ENCODE assay signal across 1 cellular context in the genomic region with DNA sequence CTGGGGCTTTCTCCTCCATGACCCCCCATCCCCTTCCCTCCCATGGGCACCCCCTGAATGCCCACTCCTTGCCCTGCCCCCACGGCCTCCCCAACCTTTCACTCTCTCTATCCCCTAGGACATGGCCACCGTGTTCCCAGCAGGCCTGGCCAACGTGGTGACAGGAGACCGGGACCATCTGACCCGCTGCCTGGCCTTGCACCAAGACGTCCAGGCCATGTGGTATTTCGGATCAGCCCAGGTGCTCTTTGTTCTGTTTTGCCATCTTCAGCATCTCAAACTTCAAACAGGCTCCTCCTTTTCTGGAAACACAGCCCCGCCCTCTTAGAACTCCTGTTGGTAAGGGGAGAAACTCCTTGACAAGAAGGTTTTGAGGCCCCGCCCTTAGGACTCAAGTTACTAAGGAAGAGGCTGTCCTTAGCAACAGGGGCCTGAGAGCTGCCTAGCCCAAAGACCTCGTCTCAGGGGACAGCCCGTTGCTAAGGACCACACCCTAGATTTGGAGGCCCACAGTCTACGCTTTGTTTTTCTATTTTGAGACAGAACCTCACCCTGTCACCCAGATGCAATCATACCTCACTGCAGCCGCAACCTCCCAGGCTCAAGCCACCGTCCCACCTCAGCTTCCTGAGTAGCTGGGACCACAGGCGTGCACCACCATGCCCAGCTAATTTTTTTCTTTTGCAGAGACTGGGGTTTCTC.
TF ChIP-seq lines count a peak whose summit lies in the region.

No MANE protein-coding gene starts in this region.

TF ChIP-seq in GM12878, 131 proteins besides CTCF, POLR2A, EP300 and RAD21 (continued from another document):
- TF ChIP-seq, protein P1, sequence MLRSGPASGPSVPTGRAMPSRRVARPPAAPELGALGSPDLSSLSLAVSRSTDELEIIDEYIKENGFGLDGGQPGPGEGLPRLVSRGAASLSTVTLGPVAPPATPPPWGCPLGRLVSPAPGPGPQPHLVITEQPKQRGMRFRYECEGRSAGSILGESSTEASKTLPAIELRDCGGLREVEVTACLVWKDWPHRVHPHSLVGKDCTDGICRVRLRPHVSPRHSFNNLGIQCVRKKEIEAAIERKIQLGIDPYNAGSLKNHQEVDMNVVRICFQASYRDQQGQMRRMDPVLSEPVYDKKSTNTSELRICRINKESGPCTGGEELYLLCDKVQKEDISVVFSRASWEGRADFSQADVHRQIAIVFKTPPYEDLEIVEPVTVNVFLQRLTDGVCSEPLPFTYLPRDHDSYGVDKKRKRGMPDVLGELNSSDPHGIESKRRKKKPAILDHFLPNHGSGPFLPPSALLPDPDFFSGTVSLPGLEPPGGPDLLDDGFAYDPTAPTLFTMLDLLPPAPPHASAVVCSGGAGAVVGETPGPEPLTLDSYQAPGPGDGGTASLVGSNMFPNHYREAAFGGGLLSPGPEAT (IDR thresholded peaks at IDR 0.05; ENCODE audit: low read depth) = no peak
- no peak for TF ChIP-seq SRF (IDR thresholded peaks at IDR 0.05; ENCODE audit: low read depth in 2 of 2, low read length in 2 of 2)
- peak; percentile 69 for TF ChIP-seq SP1 (IDR thresholded peaks at IDR 0.05; ENCODE audit: low read depth, low read length)
- no peak for TF ChIP-seq DPF2 (IDR thresholded peaks at IDR 0.05)
- TF ChIP-seq IKZF2 (IDR thresholded peaks at IDR 0.05) = peak; percentile 71
- TF ChIP-seq HDGF (IDR thresholded peaks at IDR 0.05) = 0 out of 2 replicates have a peak, but pooled peaks have one; percentile 35
- TF ChIP-seq, protein P2, sequence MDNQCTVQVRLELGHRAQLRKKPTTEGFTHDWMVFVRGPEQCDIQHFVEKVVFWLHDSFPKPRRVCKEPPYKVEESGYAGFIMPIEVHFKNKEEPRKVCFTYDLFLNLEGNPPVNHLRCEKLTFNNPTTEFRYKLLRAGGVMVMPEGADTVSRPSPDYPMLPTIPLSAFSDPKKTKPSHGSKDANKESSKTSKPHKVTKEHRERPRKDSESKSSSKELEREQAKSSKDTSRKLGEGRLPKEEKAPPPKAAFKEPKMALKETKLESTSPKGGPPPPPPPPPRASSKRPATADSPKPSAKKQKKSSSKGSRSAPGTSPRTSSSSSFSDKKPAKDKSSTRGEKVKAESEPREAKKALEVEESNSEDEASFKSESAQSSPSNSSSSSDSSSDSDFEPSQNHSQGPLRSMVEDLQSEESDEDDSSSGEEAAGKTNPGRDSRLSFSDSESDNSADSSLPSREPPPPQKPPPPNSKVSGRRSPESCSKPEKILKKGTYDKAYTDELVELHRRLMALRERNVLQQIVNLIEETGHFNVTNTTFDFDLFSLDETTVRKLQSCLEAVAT (IDR thresholded peaks at IDR 0.05) = peak; percentile 70
- no peak for TF ChIP-seq SREBF2 (IDR thresholded peaks at IDR 0.05; ENCODE audit: low read length)
- no peak for TF ChIP-seq STAT3 (IDR thresholded peaks at IDR 0.05; ENCODE audit: low read depth, low read length)
- TF ChIP-seq NFIC (IDR thresholded peaks at IDR 0.05; ENCODE audit: low read depth, low read length) = peak; percentile 59; the same call in 1 of the 2 replicates
- peak; percentile 57 for TF ChIP-seq MXI1 (IDR thresholded peaks at IDR 0.05; ENCODE audit: low read depth, low read length)
- peak; percentile 54 for TF ChIP-seq IKZF1 (conservative IDR thresholded peaks at IDR 0.05)
- TF ChIP-seq, protein P3, sequence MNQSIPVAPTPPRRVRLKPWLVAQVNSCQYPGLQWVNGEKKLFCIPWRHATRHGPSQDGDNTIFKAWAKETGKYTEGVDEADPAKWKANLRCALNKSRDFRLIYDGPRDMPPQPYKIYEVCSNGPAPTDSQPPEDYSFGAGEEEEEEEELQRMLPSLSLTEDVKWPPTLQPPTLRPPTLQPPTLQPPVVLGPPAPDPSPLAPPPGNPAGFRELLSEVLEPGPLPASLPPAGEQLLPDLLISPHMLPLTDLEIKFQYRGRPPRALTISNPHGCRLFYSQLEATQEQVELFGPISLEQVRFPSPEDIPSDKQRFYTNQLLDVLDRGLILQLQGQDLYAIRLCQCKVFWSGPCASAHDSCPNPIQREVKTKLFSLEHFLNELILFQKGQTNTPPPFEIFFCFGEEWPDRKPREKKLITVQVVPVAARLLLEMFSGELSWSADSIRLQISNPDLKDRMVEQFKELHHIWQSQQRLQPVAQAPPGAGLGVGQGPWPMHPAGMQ (IDR thresholded peaks at IDR 0.05; ENCODE audit: borderline replicate concordance) = no peak
- no peak for TF ChIP-seq CHD4 (IDR thresholded peaks at IDR 0.05)
- TF ChIP-seq FOXM1 (IDR thresholded peaks at IDR 0.05; ENCODE audit: low read depth, low read length) = peak; percentile 37; the same call in 1 of the 2 replicates
- peak; percentile 76 for TF ChIP-seq BMI1 (IDR thresholded peaks at IDR 0.05; ENCODE audit: borderline replicate concordance)
- peak; percentile 72 for TF ChIP-seq BCL11A (IDR thresholded peaks at IDR 0.05; ENCODE audit: low read depth, low read length)
